13 cellular contexts compared by ENCODE assay signal in the genomic region with DNA sequence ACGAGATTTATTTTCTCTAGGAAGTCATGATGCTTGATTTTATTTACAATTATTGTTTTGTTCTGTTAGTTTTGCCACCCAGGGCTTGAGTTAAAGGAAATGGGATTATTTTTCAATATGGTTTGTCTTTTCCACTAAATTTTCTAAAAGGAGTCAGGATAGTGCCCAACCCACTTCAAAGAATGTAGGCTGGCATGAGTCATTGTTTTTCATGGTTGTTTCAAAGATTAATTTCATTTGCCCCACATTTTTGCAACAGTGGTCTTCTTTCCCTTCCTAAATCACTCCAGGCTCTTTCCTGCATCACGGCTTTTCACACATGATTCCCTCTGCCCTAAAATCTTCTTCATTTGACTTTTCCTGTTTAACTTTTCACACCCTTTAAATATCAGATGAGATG. TPM values are rescaled to one million over a fixed set of nuclear protein-coding genes. Genes with fewer than 3 reads are reported as not detected.
DNase-seq lines count a peak whose midpoint lies in the region; ATAC-seq, FAIRE-seq and TF ChIP-seq lines count a peak whose summit lies in the region.
"Had no signal": no experiment of that assay in that cellular context is flagged by ENCODE, and none has a peak within 500 bp of the region (broad histone marks: within the 10 kb centered on the region; RNA-seq: fewer than 3 reads in every experiment).

No MANE protein-coding gene starts in this region.

- peaks cover 88% of the 10 kb centered on the region for H3K4me1 Mint-ChIP-seq in activated naive CD8-positive, alpha-beta T cell (ENCODE audit: low read depth)
- peaks cover 64 to 92% (median 77%) of the 10 kb centered on the region in 3 donors for H3K4me1 Mint-ChIP-seq in naive B cell

- no peak for FAIRE-seq in frontal cortex (lab: Jason Lieb, UNC)

- H3K9me3 Mint-ChIP-seq in activated naive CD8-positive, alpha-beta T cell (ENCODE audit: low read depth): no peaks in the 10 kb centered on the region
- H3K9me3 Mint-ChIP-seq in naive B cell: peaks cover 0 to 14% (median 8%) of the 10 kb centered on the region in 7 donors

- H3K27ac Mint-ChIP-seq in activated naive CD8-positive, alpha-beta T cell: peak overlapping the region; percentile 94
- peak overlapping the region; percentile 80 to 96 (median 88) for H3K27ac Mint-ChIP-seq in naive B cell

- peak overlapping the region; percentile 49 for H3K27ac ChIP-seq in HUES48 (ENCODE audit: low read depth, low read length)
- H3K27ac ChIP-seq in thyroid gland: no peak overlapping the region
- H3K27ac ChIP-seq: brain microvascular endothelial cell, HL-60, left ventricle myocardium inferior had no signal

- H3K4me1 ChIP-seq in HUES48 (ENCODE audit: control insufficient read depth, insufficient read depth, low read length): peaks cover 29% of the 10 kb centered on the region
- H3K4me1 ChIP-seq in thyroid gland: no peaks in the 10 kb centered on the region
- H3K4me1 ChIP-seq: left ventricle myocardium inferior had no signal

- no peak overlapping the region for H3K9ac ChIP-seq in HUES48 (ENCODE audit: low read depth, low read length)

- peak; percentile 51 for DNase-seq in COLO829 (ENCODE audit: low spot score)
- DNase-seq in naive B cell: no peak
- no peak for DNase-seq in thyroid gland
- DNase-seq in frontal cortex (ENCODE audit: low spot score in 2 of 2): no peak
- DNase-seq in C1 segment of cervical spinal cord (lab: John Stamatoyannopoulos, UW): no peak
- DNase-seq: brain microvascular endothelial cell, left ventricle myocardium inferior, NCI-H2081 had no signal

- H3K9me3 ChIP-seq in HUES48 (ENCODE audit: control insufficient read depth, insufficient read depth, low read length): no peaks in the 10 kb centered on the region
- H3K9me3 ChIP-seq in thyroid gland: no peaks in the 10 kb centered on the region

- no peaks in the 10 kb centered on the region for H3K27me3 Mint-ChIP-seq in activated naive CD8-positive, alpha-beta T cell
- H3K27me3 Mint-ChIP-seq in naive B cell: no peaks in the 10 kb centered on the region

- H3K36me3 Mint-ChIP-seq in activated naive CD8-positive, alpha-beta T cell: peaks cover 25% of the 10 kb centered on the region
- H3K36me3 Mint-ChIP-seq in naive B cell: peaks cover 8 to 17% of the 10 kb centered on the region in 2 donors

- TF ChIP-seq CTCF in thyroid gland (IDR thresholded peaks at IDR 0.05): no peak

- H3K27me3 ChIP-seq in HUES48 (ENCODE audit: control insufficient read depth, insufficient read depth, low read length) (no peaks in the 10 kb centered on the region), thyroid gland (no peaks in the 10 kb centered on the region)
- H3K27me3 ChIP-seq: brain microvascular endothelial cell had no signal

- H3K36me3 ChIP-seq in HUES48 (ENCODE audit: control insufficient read depth, insufficient read depth, low read length) (no peaks in the 10 kb centered on the region), thyroid gland (no peaks in the 10 kb centered on the region)
- H3K36me3 ChIP-seq: brain microvascular endothelial cell, left ventricle myocardium inferior had no signal

- peak overlapping the region; percentile 92 for H3K4me3 Mint-ChIP-seq in activated naive CD8-positive, alpha-beta T cell
- peak overlapping the region; percentile 90 to 99 (median 98) for H3K4me3 Mint-ChIP-seq in naive B cell

- TF ChIP-seq POLR2A in thyroid gland (IDR thresholded peaks at IDR 0.05): no peak

- intact Hi-C loops in thyroid gland (cut with DNase I): no loop called here

- no peak for ATAC-seq in naive B cell (ENCODE audit: low read depth in 2 of 2)
- ATAC-seq in GM18867 (IDR thresholded peaks at IDR 0.05; ENCODE audit: unreplicated experiment): no peak
- ATAC-seq: Panc1 had no signal

- WGBS in thyroid gland, 2 donors: 36 to 51% methylated on average over 2 of the region's 2 CpGs

- peak overlapping the region; percentile 13; the same call in 1 of the 2 replicates for H3K4me3 ChIP-seq in HUES48 (ENCODE audit: low read depth, low read length)
- no peak overlapping the region for H3K4me3 ChIP-seq in thyroid gland (replicated peaks in 1 of 3)
- H3K4me3 ChIP-seq: left ventricle myocardium inferior had no signal

RNA-seq across cellular contexts. Expression of a gene that starts 2.5 kb away (rescaled TPM):
- polyA plus RNA-seq in naive B cell (ENCODE audit: low read depth in 6 of 6): 100 to 1,000 TPM; 164 to 256 (median 194) TPM
- total RNA-seq in thyroid gland (1 to 10 TPM; 1.3 to 3.6 (median 1.7) TPM), frontal cortex (under 0.01 TPM)

RNA-seq across cellular contexts. Expression of a gene that starts 58.7 kb away (rescaled TPM):
- 10 to 100 TPM in 5 of 6 donors, 1 to 10 TPM in 1; 8.5 to 20.6 (median 13.1) TPM for polyA plus RNA-seq in naive B cell (ENCODE audit: low read depth in 6 of 6)
- total RNA-seq in thyroid gland (1 to 10 TPM; 1.8 to 5.8 (median 2.4) TPM), frontal cortex (1.6 TPM)
